ENCODE assay signal across 8 cellular contexts in the genomic region with DNA sequence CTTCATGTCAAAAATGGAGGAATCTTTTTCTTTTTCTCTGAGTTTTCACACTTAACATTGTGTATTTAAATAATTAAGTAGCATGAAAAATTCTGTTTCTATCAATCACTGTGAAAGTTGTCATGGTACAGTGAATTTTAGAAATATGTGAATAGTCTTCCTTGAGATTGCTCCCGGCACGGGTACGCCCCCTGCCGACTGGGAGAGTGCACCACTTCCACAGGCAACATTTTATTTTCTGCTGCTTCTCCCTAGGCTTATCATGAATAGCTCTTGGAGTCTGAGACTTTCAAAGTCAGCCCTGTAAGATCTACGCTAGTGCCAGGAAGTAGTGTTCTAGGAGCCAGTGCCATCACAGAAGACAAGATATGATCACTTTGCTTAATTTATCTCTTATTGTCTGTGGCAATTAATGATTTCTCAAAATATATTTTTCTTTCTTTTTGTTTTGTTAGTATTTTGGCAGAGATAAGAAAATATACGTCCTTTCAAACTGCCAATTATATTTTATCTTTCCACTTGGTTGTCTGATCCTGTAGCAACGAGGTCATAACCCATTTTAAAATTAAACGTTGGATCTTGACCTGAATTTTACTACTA.
A peak's percentile ranks its signal among the peaks of the same experiment; 100 is the strongest.
DNase-seq lines count a peak whose midpoint lies in the region; ATAC-seq and TF ChIP-seq lines count a peak whose summit lies in the region.

No MANE protein-coding gene starts in this region.

- no peak for TF ChIP-seq POLR2A in breast epithelium (IDR thresholded peaks at IDR 0.05)

- H3K4me3 Mint-ChIP-seq in stimulated activated memory B cell treated with anti-CD40 and anti-IgM and Interleukin-4, amounts not matched to agents 10 μg/mL and 1 μg/mL and 100 μg/mL, for 72 hours: no peak overlapping the region

- H3K4me1 Mint-ChIP-seq in stimulated activated memory B cell treated with anti-CD40 and anti-IgM and Interleukin-4, amounts not matched to agents 10 μg/mL and 1 μg/mL and 100 μg/mL, for 72 hours: no peaks in the 10 kb centered on the region

- ATAC-seq in GM18519 (IDR thresholded peaks at IDR 0.05; ENCODE audit: low FRiP score, unreplicated experiment) (peak; percentile 90), HG02938 (IDR thresholded peaks at IDR 0.05; ENCODE audit: unreplicated experiment) (peak; percentile 77), lower lobe of right lung (peak; percentile 65 to 70)
- ATAC-seq in stimulated activated memory B cell treated with anti-CD40 and anti-IgM and Interleukin-4, amounts not matched to agents 10 μg/mL and 1 μg/mL and 100 μg/mL, for 72 hours: no peak

- no peaks in the 10 kb centered on the region for H3K36me3 ChIP-seq in breast epithelium
- no peaks in the 10 kb centered on the region for H3K36me3 ChIP-seq in lower lobe of right lung

- H3K27ac Mint-ChIP-seq in stimulated activated memory B cell treated with anti-CD40 and anti-IgM and Interleukin-4, amounts not matched to agents 10 μg/mL and 1 μg/mL and 100 μg/mL, for 72 hours: no peak overlapping the region

- H3K4me1 ChIP-seq in breast epithelium (no peaks in the 10 kb centered on the region), lower lobe of right lung (no peaks in the 10 kb centered on the region)

- H3K4me3 ChIP-seq in breast epithelium: no peak overlapping the region
- no peak overlapping the region for H3K4me3 ChIP-seq in lower lobe of right lung

- no peaks in the 10 kb centered on the region for H3K27me3 ChIP-seq in breast epithelium
- H3K27me3 ChIP-seq in lower lobe of right lung (ENCODE audit: low read depth): no peaks in the 10 kb centered on the region

- intact Hi-C loops in breast epithelium (cut with DNase I; ENCODE audit: low total_unique reads) (no loop called here), lower lobe of right lung (cut with DNase I) (no loop called here)

- no peaks in the 10 kb centered on the region for H3K27me3 Mint-ChIP-seq in stimulated activated memory B cell treated with anti-CD40 and anti-IgM and Interleukin-4, amounts not matched to agents 10 μg/mL and 1 μg/mL and 100 μg/mL, for 72 hours

- peaks cover 4% of the 10 kb centered on the region for H3K9me3 Mint-ChIP-seq in stimulated activated memory B cell treated with anti-CD40 and anti-IgM and Interleukin-4, amounts not matched to agents 10 μg/mL and 1 μg/mL and 100 μg/mL, for 72 hours

- H3K27ac ChIP-seq in breast epithelium (no peak overlapping the region), lower lobe of right lung (no peak overlapping the region)

- H3K36me3 Mint-ChIP-seq in stimulated activated memory B cell treated with anti-CD40 and anti-IgM and Interleukin-4, amounts not matched to agents 10 μg/mL and 1 μg/mL and 100 μg/mL, for 72 hours: no peaks in the 10 kb centered on the region

- H3K9me3 ChIP-seq in breast epithelium (no peaks in the 10 kb centered on the region), lower lobe of right lung (no peaks in the 10 kb centered on the region)

- TF ChIP-seq CTCF in breast epithelium (IDR thresholded peaks at IDR 0.05) (peak; percentile 22 to 47 (median 40)), lower lobe of right lung (IDR thresholded peaks at IDR 0.05) (peak; percentile 62)

- peak; percentile 44 for DNase-seq in COR-L47 (lab: John Stamatoyannopoulos, UW)
- DNase-seq in NCI-H526 treated with DMSO at 0.1 percent for 48 hours (lab: John Stamatoyannopoulos, UW): peak; percentile 31
- peak in 1 of 2 donors; percentile 52 for DNase-seq in breast epithelium (ENCODE audit: low spot score in 2 of 2)
- peak; percentile 41 for DNase-seq in lower lobe of right lung
- no peak for DNase-seq in NCI-H510A treated with DMSO at 0.1 percent for 48 hours (lab: John Stamatoyannopoulos, UW)
